ENCODE assay signal across 7 cellular contexts in the genomic region with DNA sequence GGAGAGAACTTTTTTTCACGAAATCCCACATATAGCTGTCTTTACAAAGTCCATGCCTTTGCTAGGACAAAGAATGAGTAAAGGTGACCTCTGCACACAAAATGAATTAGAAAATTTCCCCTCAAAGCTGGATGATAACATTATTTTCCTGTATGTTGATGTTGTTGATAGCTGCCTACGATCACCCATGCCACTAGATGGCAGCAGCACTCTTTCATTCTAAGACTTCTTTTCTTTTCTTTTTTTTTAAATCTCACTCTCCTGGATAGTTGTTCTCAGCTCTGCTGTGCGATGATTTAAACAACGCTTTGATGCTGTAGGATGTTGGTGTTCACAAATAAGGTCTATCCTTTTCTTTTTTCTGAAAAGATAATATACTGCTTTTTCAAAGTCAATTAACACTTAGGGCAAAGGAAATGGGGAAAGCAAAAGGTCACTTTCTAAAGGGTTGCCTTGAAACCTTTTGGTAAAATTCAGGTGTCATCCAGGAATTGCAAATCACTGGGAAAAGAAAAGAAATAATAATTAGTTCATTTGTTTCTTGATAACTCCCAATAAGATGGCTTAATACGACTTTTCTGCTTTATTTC.
A peak's percentile ranks its signal among the peaks of the same experiment; 100 is the strongest.
DNase-seq lines count a peak whose midpoint lies in the region; ATAC-seq, FAIRE-seq and TF ChIP-seq lines count a peak whose summit lies in the region.

No MANE protein-coding gene starts in this region.

- 12 to 15% (median 13%) methylated on average over 5 of the region's 5 CpGs for WGBS in adrenal gland, 4 donors
- WGBS in right cardiac atrium = 10% methylated on average over 5 of the region's 5 CpGs
- 12% methylated on average over 5 of the region's 5 CpGs for WGBS in smooth muscle cell (ENCODE audit: low lambda C conversion rate)

- TF ChIP-seq CTCF in GM10266 (IDR thresholded peaks at IDR 0.05; ENCODE audit: control insufficient read depth, insufficient read depth, low read depth, missing control alignments) (peak; percentile 85), LNCaP clone FGC (IDR thresholded peaks at IDR 0.05; ENCODE audit: control insufficient read depth, extremely low read depth, insufficient read depth) (peak; percentile 79), adrenal gland (IDR thresholded peaks at IDR 0.05) (peak; percentile 59 to 89 (median 82)), smooth muscle cell (IDR thresholded peaks at IDR 0.05; ENCODE audit: borderline replicate concordance, insufficient read depth, poor library complexity, severe bottlenecking) (peak; percentile 92)

- H2AFZ ChIP-seq in smooth muscle cell (ENCODE audit: low read depth) = no peak overlapping the region

- H3K4me1 ChIP-seq in adrenal gland (replicated peaks in 1 of 2) (no peaks in the 10 kb centered on the region), right cardiac atrium (ENCODE audit: control insufficient read depth, insufficient read depth, low read length) (no peaks in the 10 kb centered on the region), smooth muscle cell (ENCODE audit: low read depth) (no peaks in the 10 kb centered on the region)

- H3K27me3 ChIP-seq in adrenal gland = no peaks in the 10 kb centered on the region
- H3K27me3 ChIP-seq in right cardiac atrium (ENCODE audit: control insufficient read depth, insufficient read depth) = no peaks in the 10 kb centered on the region
- no peaks in the 10 kb centered on the region for H3K27me3 ChIP-seq in smooth muscle cell (ENCODE audit: low read depth)

- H3K9me3 ChIP-seq in adrenal gland (replicated peaks in 1 of 3) (no peaks in the 10 kb centered on the region), right cardiac atrium (ENCODE audit: control insufficient read depth, low read length) (no peaks in the 10 kb centered on the region), smooth muscle cell (replicated peaks; ENCODE audit: low read depth) (no peaks in the 10 kb centered on the region)

- ATAC-seq in right cardiac atrium = peak; percentile 54 to 73

- H3K27ac ChIP-seq in adrenal gland (no peak overlapping the region), right cardiac atrium (ENCODE audit: low read length) (no peak overlapping the region), smooth muscle cell (ENCODE audit: low read depth) (no peak overlapping the region)

- peak; percentile 42 for DNase-seq in GM10266 (ENCODE audit: extremely low spot score)
- peak; percentile 14 for DNase-seq in H54 (ENCODE audit: insufficient read length, low spot score)
- DNase-seq in LNCaP clone FGC (ENCODE audit: low read depth) = peak; percentile 46
- peak; percentile 27 for DNase-seq in RCC 7860 (ENCODE audit: low spot score)
- DNase-seq in adrenal gland = peak; percentile 37 to 83 (median 65)
- DNase-seq in right cardiac atrium = peak in 2 of 3 donors; percentile 33 to 73
- no peak for DNase-seq in smooth muscle cell (lab: John Stamatoyannopoulos, UW; ENCODE audit: unreplicated experiment)

- H3K36me3 ChIP-seq in adrenal gland (replicated peaks in 1 of 2) (no peaks in the 10 kb centered on the region), smooth muscle cell (ENCODE audit: low read depth) (no peaks in the 10 kb centered on the region)

- H3K79me2 ChIP-seq in smooth muscle cell (ENCODE audit: low read depth) = no peaks in the 10 kb centered on the region

- TF ChIP-seq POLR2A in H54 (IDR thresholded peaks at IDR 0.05; ENCODE audit: low read depth, low read length) (no peak), adrenal gland (IDR thresholded peaks at IDR 0.05) (no peak)

- FAIRE-seq in H54 (lab: Jason Lieb, UNC) (no peak), RCC 7860 (lab: Jason Lieb, UNC) (peak; percentile 64)

- intact Hi-C loops in adrenal gland (cut with DNase I) (loop anchor here (5.0 to 10.0 kb wide), 2 partner anchors 280 to 282 kb away; no protein-coding TSS in a partner anchor), right cardiac atrium (cut with DNase I) (loop anchor here in 1 of 4 donors (10.0 kb wide), 1 partner anchor 282 kb away; no protein-coding TSS in a partner anchor)

- H3K9ac ChIP-seq in smooth muscle cell (ENCODE audit: low read depth) = no peak overlapping the region

- H3F3A ChIP-seq in smooth muscle cell (ENCODE audit: low read depth) = no peaks in the 10 kb centered on the region

- H4K20me1 ChIP-seq in smooth muscle cell (ENCODE audit: low read depth) = no peaks in the 10 kb centered on the region

- H3K4me3 ChIP-seq in LNCaP clone FGC (ENCODE audit: low read depth, low read length) (no peak overlapping the region), adrenal gland (no peak overlapping the region), right cardiac atrium (ENCODE audit: low read length) (no peak overlapping the region), smooth muscle cell (no peak overlapping the region)

- H3K4me2 ChIP-seq in smooth muscle cell = no peak overlapping the region
